Comparison of ENCODE assay signal across 20 cellular contexts in genomic region chr17:78958556-78959191, GRCh38. TPM values are rescaled to one million over a fixed set of nuclear protein-coding genes. Genes with fewer than 3 reads are reported as not detected.
DNase-seq lines count a peak whose midpoint lies in the region; ATAC-seq, FAIRE-seq and TF ChIP-seq lines count a peak whose summit lies in the region.
"Had no signal": no experiment of that assay in that cellular context is flagged by ENCODE, and none has a peak within 500 bp of the region (broad histone marks: within the 10 kb centered on the region; RNA-seq: fewer than 3 reads in every experiment).

No MANE protein-coding gene starts in this region.

- peaks cover 24% of the 10 kb centered on the region for H3K27me3 Mint-ChIP-seq in T-helper 17 cell
- H3K27me3 Mint-ChIP-seq: activated naive CD8-positive, alpha-beta T cell treated with anti-CD3 and anti-CD28 coated beads for 36 hours; activated T-cell treated with anti-CD3 and anti-CD28 coated beads, Interleukin-2, amount 50 U/mL, for 24 hours; naive B cell had no signal

- no peaks in the 10 kb centered on the region for H3K79me1 ChIP-seq in IMR-90 (ENCODE audit: low read depth in 1 of 2, low read length in 2 of 2)

- no peak overlapping the region for H4K91ac ChIP-seq in IMR-90 (ENCODE audit: insufficient read depth, low read depth, low read length)

- no peak overlapping the region for H3K4me3 Mint-ChIP-seq in T-helper 17 cell
- H3K4me3 Mint-ChIP-seq: activated naive CD8-positive, alpha-beta T cell treated with anti-CD3 and anti-CD28 coated beads for 36 hours; activated T-cell treated with anti-CD3 and anti-CD28 coated beads, Interleukin-2, amount 50 U/mL, for 24 hours; naive B cell had no signal

- H3K4me1 ChIP-seq in IMR-90 (ENCODE audit: control insufficient read depth, insufficient read depth, low read length) (peaks cover 8% of the 10 kb centered on the region), mucosa of descending colon (ENCODE audit: low read depth) (peaks cover 8% of the 10 kb centered on the region)
- H3K4me1 ChIP-seq: thyroid gland had no signal

- TF ChIP-seq CTCF in IMR-90 (conservative IDR thresholded peaks at IDR 0.05; ENCODE audit: low read depth, low read length) (no peak), mucosa of descending colon (IDR thresholded peaks at IDR 0.05) (no peak)

- H2BK5ac ChIP-seq in IMR-90 (ENCODE audit: low read depth, low read length, poor library complexity, severe bottlenecking): no peak overlapping the region

- no peaks in the 10 kb centered on the region for H3K9me1 ChIP-seq in IMR-90 (ENCODE audit: insufficient read depth, low read length)

- no peak overlapping the region for H3K9ac ChIP-seq in IMR-90 (ENCODE audit: low read depth, low read length)

- 91% methylated on average over 6 of the region's 11 CpGs; no CpG with 5 or more reads in 1 of the 2 experiments for whole genome bisulfite sequencing in IMR-90 (ENCODE audit: extremely low coverage in 2 of 2, insufficient read length in 1 of 2), 2 experiments

- no peak overlapping the region for H2BK120ac ChIP-seq in IMR-90 (ENCODE audit: low read depth, low read length)

- intact Hi-C loops in IMR-90 (cut with micrococcal nuclease) (no loop called here), mucosa of descending colon (cut with DNase I, micrococcal nuclease) (no loop called here)

- H3K4ac ChIP-seq in IMR-90 (ENCODE audit: low read depth, low read length): 0 out of 2 replicates have a peak overlapping the region, but pooled peaks have one; percentile 45

- H2BK15ac ChIP-seq in IMR-90 (ENCODE audit: low read depth, low read length): no peak overlapping the region

- BruUV-seq in IMR-90 (replicated peaks; lab: Mats Ljungman, UMichigan): no TSS peak

- in situ Hi-C loops in IMR-90 (cut with MboI; ENCODE audit: low sequenced_read_pairs): loop anchor here (25.0 kb wide), 1 partner anchor 471 kb away; no protein-coding TSS in a partner anchor

- H2BK20ac ChIP-seq in IMR-90 (ENCODE audit: low read depth, low read length): no peak overlapping the region

- H3K27ac ChIP-seq in IMR-90 (ENCODE audit: insufficient read depth, low read length): no peak overlapping the region
- H3K27ac ChIP-seq: thyroid gland had no signal

- CTCF ChIA-PET in IMR-90 (lab: Yijun Ruan, JAX): interaction anchor here (1.1 kb wide), 1 partner anchor 13 kb away, joined by 4 read pairs; no protein-coding TSS in a partner anchor

- H3K9me3 ChIP-seq in IMR-90 (ENCODE audit: control insufficient read depth, insufficient read depth, low read length) (no peaks in the 10 kb centered on the region), mucosa of descending colon (no peaks in the 10 kb centered on the region), T-helper 17 cell (ENCODE audit: control insufficient read depth, low read length, poor library complexity, severe bottlenecking) (no peaks in the 10 kb centered on the region)
- H3K9me3 ChIP-seq: thyroid gland had no signal

- no peak overlapping the region for H2AFZ ChIP-seq in IMR-90 (replicated peaks; ENCODE audit: low read length, poor library complexity)

- peak overlapping the region; percentile 70; the same call in 1 of the 2 replicates for H4K5ac ChIP-seq in IMR-90 (ENCODE audit: low read depth, low read length)

- H3K27ac Mint-ChIP-seq in T-helper 17 cell: no peak overlapping the region
- H3K27ac Mint-ChIP-seq: activated naive CD8-positive, alpha-beta T cell treated with anti-CD3 and anti-CD28 coated beads for 36 hours; activated T-cell treated with anti-CD3 and anti-CD28 coated beads, Interleukin-2, amount 50 U/mL, for 24 hours had no signal

- POLR2A ChIA-PET in IMR-90 (lab: Charles Lee; ENCODE audit: unreplicated experiment): no interaction called here

- no peak for TF ChIP-seq POLR2A in IMR-90 (IDR thresholded peaks at IDR 0.05; ENCODE audit: low read depth, low read length)

- dilution Hi-C loops in IMR-90 (cut with HindIII; ENCODE audit: low sequenced_read_pairs, unreplicated experiment): no loop called here

- H4K20me1 ChIP-seq in IMR-90 (ENCODE audit: insufficient read depth, low read length): no peaks in the 10 kb centered on the region

- no peak overlapping the region for H3K23ac ChIP-seq in IMR-90 (ENCODE audit: low read depth, low read length)

- H3K56ac ChIP-seq in IMR-90 (ENCODE audit: extremely low read depth, insufficient read depth, low read length): no peak overlapping the region

- 0 out of 2 replicates have a peak overlapping the region, but pooled peaks have one; percentile 16 for H3K18ac ChIP-seq in IMR-90 (ENCODE audit: low read depth, low read length)

- H3K4me3 ChIP-seq in IMR-90 (ENCODE audit: insufficient read depth, low read depth, low read length) (no peak overlapping the region), mucosa of descending colon (no peak overlapping the region)
- H3K4me3 ChIP-seq: thyroid gland had no signal

- no peaks in the 10 kb centered on the region; the same call in 1 of the 2 replicates for H3K27me3 ChIP-seq in IMR-90 (ENCODE audit: control insufficient read depth, insufficient read depth, low read length)
- H3K27me3 ChIP-seq: thyroid gland had no signal

- DNase-seq in A172 (ENCODE audit: low spot score) (peak; percentile 95), IMR-90 (no peak), amniotic stem cell (lab: John Stamatoyannopoulos, UW) (peak; percentile 7), mucosa of descending colon (peak in 1 of 3 donors; percentile 15), NCI-H2196 treated with DMSO at 0.1 percent for 48 hours (lab: John Stamatoyannopoulos, UW; ENCODE audit: unreplicated experiment) (no peak), NCI-H1436 (lab: John Stamatoyannopoulos, UW) (no peak), T-helper 17 cell (no peak), GM19239 (ENCODE audit: insufficient read length, low spot score) (no peak)
- DNase-seq: activated CD4-positive, alpha-beta T cell treated with anti-CD3 and anti-CD28 coated beads, Interleukin-2, amount 50 U/mL, for 1 hour; activated naive CD8-positive, alpha-beta T cell treated with anti-CD3 and anti-CD28 coated beads for 36 hours; activated T-cell treated with anti-CD3 and anti-CD28 coated beads, Interleukin-2, amount 50 U/mL, for 24 hours; GOT3; naive B cell; NCI-H2029 treated with DMSO at 0.1 percent for 48 hours; NCI-H774; retina; stimulated activated CD4-positive, alpha-beta T cell treated with anti-CD3 and anti-CD28 coated beads, Interleukin-1b, Interleukin-23, amount 100 ng/mL, for 48 hours; stimulated activated CD8-positive, alpha-beta memory T cell treated with anti-CD3 and anti-CD28 coated beads, Interleukin-4, amount 100 ng/mL, for 48 hours; thyroid gland had no signal

- no peak for TF ChIP-seq RAD21 in IMR-90 (IDR thresholded peaks at IDR 0.05; ENCODE audit: low read length)

- peak; percentile 40; the same call in 1 of the 2 replicates for ATAC-seq in IMR-90 (ENCODE audit: low read depth)
- ATAC-seq in mucosa of descending colon: peak; percentile 52
- ATAC-seq in T-helper 17 cell: no peak

- H2AK5ac ChIP-seq in IMR-90 (ENCODE audit: low read depth, low read length): peak overlapping the region; percentile 30; the same call in 1 of the 2 replicates

- FAIRE-seq in GM19239 (lab: Jason Lieb, UNC): no peak
- FAIRE-seq: A204.1 had no signal

- no peaks in the 10 kb centered on the region for H3K36me3 ChIP-seq in IMR-90 (ENCODE audit: control insufficient read depth, insufficient read depth, low read length)
- H3K36me3 ChIP-seq in mucosa of descending colon (ENCODE audit: low read depth): no peaks in the 10 kb centered on the region
- H3K36me3 ChIP-seq: thyroid gland had no signal

- H3K4me2 ChIP-seq in IMR-90 (ENCODE audit: low read depth, low read length): no peak overlapping the region

- H2AK9ac ChIP-seq in IMR-90 (replicated peaks; ENCODE audit: low read depth, low read length, poor library complexity): no peak overlapping the region

- no peak overlapping the region for H3K14ac ChIP-seq in IMR-90 (replicated peaks; ENCODE audit: low read depth, low read length)

- H4K8ac ChIP-seq in IMR-90 (ENCODE audit: low read depth in 2 of 2, low read length in 2 of 2): no peak overlapping the region

- H3K36me3 Mint-ChIP-seq in T-helper 17 cell (ENCODE audit: low read depth): no peaks in the 10 kb centered on the region
- H3K36me3 Mint-ChIP-seq: activated naive CD8-positive, alpha-beta T cell treated with anti-CD3 and anti-CD28 coated beads for 36 hours; naive B cell had no signal

- H3K4me1 Mint-ChIP-seq in T-helper 17 cell: peaks cover 5% of the 10 kb centered on the region
- H3K4me1 Mint-ChIP-seq: activated naive CD8-positive, alpha-beta T cell treated with anti-CD3 and anti-CD28 coated beads for 36 hours had no signal

TF ChIP-seq in IMR-90, 13 proteins besides CTCF, POLR2A, EP300 and RAD21 (continues in another document):
- TF ChIP-seq CEBPB (IDR thresholded peaks at IDR 0.05; ENCODE audit: low read depth, low read length) (no peak), FOS (IDR thresholded peaks at IDR 0.05; ENCODE audit: low read depth, low read length) (no peak), MAFK (IDR thresholded peaks at IDR 0.05; ENCODE audit: low read depth, low read length) (no peak)

RNA-seq across cellular contexts. Expression of gene LGALS3BP, which starts 21.0 kb away (rescaled TPM):
- total RNA-seq in A172 (2014; rRNA removed; shearing (Covaris generic)): 352 and 514 TPM in 2 replicates
- total RNA-seq in IMR-90 (2012; rRNA removed): 33.7 and 34.7 TPM in 2 replicates
- 249 and 273 TPM in 2 replicates for polyA plus RNA-seq in IMR-90 (2012; rRNA removed)
- 146 and 259 TPM in 2 replicates for polyA plus RNA-seq in IMR-90 (2012; cell fraction: cytosol; rRNA removed)
- polyA plus RNA-seq in IMR-90 (2012; cell fraction: nucleus; rRNA removed; ENCODE audit: low replicate concordance): 165 and 308 TPM in 2 replicates
- total RNA-seq in mucosa of descending colon: 100 to 1,000 TPM; 329 to 838 (median 752) TPM
- 10 to 100 TPM; 31.7 to 45.2 TPM for total RNA-seq in T-helper 17 cell

RNA-seq across cellular contexts. Expression of gene TIMP2, which starts 33.5 kb away (rescaled TPM):
- total RNA-seq in A172 (2014; rRNA removed; shearing (Covaris generic)): 257 and 279 TPM in 2 replicates
- total RNA-seq in IMR-90 (2012; rRNA removed): 43.9 and 48.6 TPM in 2 replicates
- 352 and 416 TPM in 2 replicates for polyA plus RNA-seq in IMR-90 (2012; rRNA removed)
- 411 and 495 TPM in 2 replicates for polyA plus RNA-seq in IMR-90 (2012; cell fraction: cytosol; rRNA removed)
- 193 and 240 TPM in 2 replicates for polyA plus RNA-seq in IMR-90 (2012; cell fraction: nucleus; rRNA removed; ENCODE audit: low replicate concordance)
- total RNA-seq in mucosa of descending colon: 100 to 1,000 TPM in 1 of 3 donors, 10 to 100 TPM in 2; 44.9 to 268 (median 91.3) TPM
- total RNA-seq in T-helper 17 cell: 1 to 10 TPM; 4.1 to 6.7 TPM

RNA-seq across cellular contexts. Expression of gene CANT1, which starts 50.9 kb away (rescaled TPM):
- total RNA-seq in A172 (2014; rRNA removed; shearing (Covaris generic)): 81.4 and 90.1 TPM in 2 replicates
- total RNA-seq in IMR-90 (2012; rRNA removed) (50.0 and 51.8 TPM in 2 replicates), mucosa of descending colon (100 to 1,000 TPM; 159 to 376 (median 242) TPM), T-helper 17 cell (10 to 100 TPM; 47.8 to 50.2 TPM)
- 73.4 and 90.7 TPM in 2 replicates for polyA plus RNA-seq in IMR-90 (2012; rRNA removed)
- polyA plus RNA-seq in IMR-90 (2012; cell fraction: cytosol; rRNA removed): 61.1 and 63.0 TPM in 2 replicates
- 33.7 and 43.7 TPM in 2 replicates for polyA plus RNA-seq in IMR-90 (2012; cell fraction: nucleus; rRNA removed; ENCODE audit: low replicate concordance)

RNA-seq across cellular contexts. Expression of gene CEP295NL, which starts 55.7 kb away (rescaled TPM):
- 0.81 and 0.89 TPM in 2 replicates for total RNA-seq in A172 (2014; rRNA removed; shearing (Covaris generic))
- total RNA-seq in IMR-90 (2012; rRNA removed): 0.56 and 0.72 TPM in 2 replicates
- 0.11 and 0.31 TPM in 2 replicates for polyA plus RNA-seq in IMR-90 (2012; rRNA removed)
- 0.09 and 0.15 TPM in 2 replicates for polyA plus RNA-seq in IMR-90 (2012; cell fraction: cytosol; rRNA removed)
- 1.1 and 1.2 TPM in 2 replicates for polyA plus RNA-seq in IMR-90 (2012; cell fraction: nucleus; rRNA removed; ENCODE audit: low replicate concordance)
- 1 to 10 TPM; 1.4 to 2.5 (median 2.0) TPM for total RNA-seq in mucosa of descending colon
- total RNA-seq in T-helper 17 cell: 1 to 10 TPM; 2.0 to 2.9 TPM

Comparison
In these comparisons a context has a peak if more than half of its experiments do, and no peak if none do; other contexts are left out.
1. DNase-seq: peak in A172 (single experiment) and amniotic stem cell (single experiment); none in IMR-90 (single experiment), NCI-H2196 treated with DMSO at 0.1 percent for 48 hours (single experiment), NCI-H1436 (single experiment), T-helper 17 cell (0 of 3) and GM19239 (single experiment).